Comparison of ENCODE assay signal across 3 cellular contexts in the genomic region with DNA sequence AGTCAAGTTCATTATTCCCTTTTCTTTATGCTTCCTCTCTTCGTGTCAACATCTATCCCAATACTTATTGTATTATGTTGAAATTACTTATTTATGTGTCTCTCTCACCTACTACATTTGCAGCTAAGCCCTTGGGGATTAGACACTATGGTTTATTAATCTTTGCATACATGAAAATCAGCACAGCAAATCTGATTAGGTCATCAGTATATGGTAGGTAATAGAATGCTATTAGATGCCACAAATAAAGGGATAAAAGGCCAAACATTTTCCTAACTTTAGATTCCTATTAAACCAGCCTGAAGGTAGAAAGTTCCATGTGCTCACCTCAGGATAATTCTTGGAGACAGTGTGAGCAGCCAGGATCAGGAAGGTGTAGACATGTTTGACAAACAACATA.
TF ChIP-seq lines count a peak whose summit lies in the region.

No MANE protein-coding gene starts in this region.

TF ChIP-seq in HepG2, 621 proteins besides CTCF, POLR2A, EP300 and RAD21:
- TF ChIP-seq MAFF (IDR thresholded peaks at IDR 0.05; ENCODE audit: low read depth, low read length) (peak; percentile 47; the same call in 1 of the 2 replicates), ZSCAN25 (CRISPR knock-in tag; IDR thresholded peaks at IDR 0.05) (no peak), MAFK (conservative IDR thresholded peaks at IDR 0.05 in 1 of 2, IDR thresholded peaks at IDR 0.05 in 1 of 2; ENCODE audit: low read length in 2 of 2) (peak in 1 of 2 experiments; percentile 64; a peak in 2 of 4 replicates), SIX1 (CRISPR knock-in tag; IDR thresholded peaks at IDR 0.05; ENCODE audit: borderline replicate concordance) (no peak), TFE3 (CRISPR knock-in tag; IDR thresholded peaks at IDR 0.05) (no peak)

TF ChIP-seq in A549, 52 proteins besides CTCF, POLR2A, EP300 and RAD21:
- TF ChIP-seq MAFK (IDR thresholded peaks at IDR 0.05; ENCODE audit: partially characterized antibody) (peak; percentile 51), POLR2AphosphoS2 (conservative IDR thresholded peaks at IDR 0.05; ENCODE audit: low read length) (no peak), KDM5A (IDR thresholded peaks at IDR 0.05) (no peak), RCOR1 (IDR thresholded peaks at IDR 0.05; ENCODE audit: low read depth, low read length) (no peak)

TF ChIP-seq in IMR-90, 13 proteins besides CTCF, POLR2A, EP300 and RAD21:
- no peak for TF ChIP-seq MAZ (IDR thresholded peaks at IDR 0.05; ENCODE audit: borderline replicate concordance, low read depth, low read length)
- TF ChIP-seq RFX5 (IDR thresholded peaks at IDR 0.05; ENCODE audit: low read depth, low read length), result no peak
- TF ChIP-seq MAFK (IDR thresholded peaks at IDR 0.05; ENCODE audit: low read depth, low read length), result 0 out of 2 replicates have a peak, but pooled peaks have one; percentile 26
